18 cellular contexts compared by ENCODE assay signal in the genomic region with DNA sequence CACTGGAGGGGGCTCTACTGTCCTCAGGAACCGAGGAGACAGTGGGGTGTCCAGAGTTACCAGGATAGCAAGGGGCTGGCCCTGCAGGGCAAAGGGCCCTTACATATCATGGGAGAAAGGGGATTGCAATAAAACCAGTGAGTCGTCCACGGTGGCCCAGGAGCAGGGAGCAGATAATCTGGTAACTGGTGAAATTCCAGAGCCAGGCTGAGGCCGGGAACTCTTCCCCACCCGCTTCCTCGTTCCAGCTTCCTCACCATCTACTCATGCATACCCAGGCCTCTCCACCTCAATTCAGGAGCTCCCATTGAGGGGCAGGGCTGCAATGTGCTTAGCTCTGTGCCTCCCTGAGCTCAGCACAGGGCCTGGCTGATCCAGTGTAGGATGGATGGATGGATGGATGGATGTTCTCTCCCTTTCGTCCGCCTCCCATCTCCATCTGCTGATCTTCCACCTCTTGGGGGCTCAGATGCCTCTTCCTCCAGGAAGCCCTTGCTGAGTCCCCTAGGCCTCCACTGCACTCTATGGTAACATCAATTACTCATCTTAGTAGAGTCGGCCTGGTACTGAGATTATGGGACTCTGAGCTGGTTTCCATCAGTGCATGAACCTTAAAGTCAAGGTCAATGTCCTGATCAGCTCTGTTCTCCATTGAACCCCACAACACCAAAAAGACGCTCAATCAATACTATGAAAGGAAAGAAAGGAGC. TPM values are rescaled to one million over a fixed set of nuclear protein-coding genes. Genes with fewer than 3 reads are reported as not detected.
DNase-seq lines count a peak whose midpoint lies in the region; ATAC-seq and TF ChIP-seq lines count a peak whose summit lies in the region.
"Had no signal": no experiment of that assay in that cellular context is flagged by ENCODE, and none has a peak within 500 bp of the region (broad histone marks: within the 10 kb centered on the region; RNA-seq: fewer than 3 reads in every experiment).

No MANE protein-coding gene starts in this region.

- peak; percentile 33 to 53 for ATAC-seq in activated naive CD4-positive, alpha-beta T cell treated with anti-CD3 and anti-CD28 coated beads, Interleukin-2, amount 50 U/mL, for 72 hours
- peak; percentile 15 for ATAC-seq in HG02610 (IDR thresholded peaks at IDR 0.05; ENCODE audit: unreplicated experiment)
- ATAC-seq in stimulated activated effector memory CD8-positive, alpha-beta T cell treated with anti-CD3 and anti-CD28 coated beads, Interleukin-12 subunit alpha, Interleukin-12 subunit beta, amount 100 ng/mL, for 72 hours = peak; percentile 52

- peaks cover 26% of the 10 kb centered on the region for H3F3A ChIP-seq in neural progenitor cell (ENCODE audit: low read depth)

- H3K27me3 Mint-ChIP-seq in activated naive CD4-positive, alpha-beta T cell treated with anti-CD3 and anti-CD28 coated beads for 36 hours (ENCODE audit: low read depth) = peaks cover 23% of the 10 kb centered on the region
- peaks cover 28% of the 10 kb centered on the region for H3K27me3 Mint-ChIP-seq in activated T-helper 1 cell treated with anti-CD3 and anti-CD28 coated beads, Interleukin-12 subunit alpha, Interleukin-12 subunit beta, Interleukin-2, Interleukin-4 antibody, amounts not matched to agents 30 ng/mL and 10 ng/mL and 1 ng/mL, durations not matched to agents 14 hours and 24 hours and 36 hours (ENCODE audit: insufficient read depth)
- peaks cover 27% of the 10 kb centered on the region for H3K27me3 Mint-ChIP-seq in neural progenitor cell (ENCODE audit: insufficient read depth, low read depth)

- no peaks in the 10 kb centered on the region for H3K9me3 Mint-ChIP-seq in activated naive CD4-positive, alpha-beta T cell treated with anti-CD3 and anti-CD28 coated beads, Interleukin-2, amount 50 U/mL, for 72 hours
- no peaks in the 10 kb centered on the region for H3K9me3 Mint-ChIP-seq in activated naive CD4-positive, alpha-beta T cell treated with anti-CD3 and anti-CD28 coated beads for 36 hours
- H3K9me3 Mint-ChIP-seq in activated T-helper 1 cell treated with anti-CD3 and anti-CD28 coated beads, Interleukin-12 subunit alpha, Interleukin-12 subunit beta, Interleukin-2, Interleukin-4 antibody, amounts not matched to agents 30 ng/mL and 10 ng/mL and 1 ng/mL, durations not matched to agents 14 hours and 24 hours and 36 hours = no peaks in the 10 kb centered on the region
- H3K9me3 Mint-ChIP-seq in stimulated activated effector memory CD8-positive, alpha-beta T cell treated with anti-CD3 and anti-CD28 coated beads, Interleukin-12 subunit alpha, Interleukin-12 subunit beta, amount 100 ng/mL, for 72 hours = no peaks in the 10 kb centered on the region
- no peaks in the 10 kb centered on the region for H3K9me3 Mint-ChIP-seq in neural progenitor cell
- H3K9me3 Mint-ChIP-seq: activated T-helper 2 cell treated with anti-CD3 and anti-CD28 coated beads, Interferon-gamma antibody, Interleukin-2, Interleukin-4, amounts not matched to agents 10 μg/mL and 5 μg/mL and 100 μg/mL, durations not matched to agents 14 hours and 24 hours and 36 hours; CD4-positive, alpha-beta memory T cell; HFFc6 had no signal

- CTCF ChIA-PET in activated naive CD4-positive, alpha-beta T cell treated with anti-CD3 and anti-CD28 coated beads for 36 hours (lab: Charles Lee) = interaction anchor here (0.6 to 0.9 kb wide), 2 partner anchors 36 to 122 kb away, joined by 3 to 4 read pairs; no protein-coding TSS in a partner anchor

- H3K36me3 ChIP-seq in neural progenitor cell = no peaks in the 10 kb centered on the region
- H3K36me3 ChIP-seq: thoracic aorta had no signal

- no peak overlapping the region for H3K4me3 ChIP-seq in neural progenitor cell
- H3K4me3 ChIP-seq: thoracic aorta had no signal

- no peak overlapping the region for H3K9ac ChIP-seq in neural progenitor cell

- DNase-seq in activated naive CD4-positive, alpha-beta T cell treated with anti-CD3 and anti-CD28 coated beads, Interleukin-2, amount 50 U/mL, for 72 hours (ENCODE audit: low spot score in 2 of 2) = no peak
- no peak for DNase-seq in activated naive CD4-positive, alpha-beta T cell treated with anti-CD3 and anti-CD28 coated beads for 36 hours
- DNase-seq in activated T-helper 1 cell treated with anti-CD3 and anti-CD28 coated beads, Interleukin-12 subunit alpha, Interleukin-12 subunit beta, Interleukin-2, Interleukin-4 antibody, amounts not matched to agents 30 ng/mL and 10 ng/mL and 1 ng/mL, durations not matched to agents 14 hours and 24 hours and 36 hours (ENCODE audit: low spot score) = no peak
- DNase-seq in stimulated activated effector memory CD8-positive, alpha-beta T cell treated with anti-CD3 and anti-CD28 coated beads, Interleukin-12 subunit alpha, Interleukin-12 subunit beta, amount 100 ng/mL, for 72 hours (ENCODE audit: low spot score in 2 of 2) = no peak
- DNase-seq in neural progenitor cell (ENCODE audit: low spot score) (no peak), hepatic stellate cell (ENCODE audit: low spot score) (no peak)
- no peak for DNase-seq in activated CD8-positive, alpha-beta memory T cell treated with anti-CD3 and anti-CD28 coated beads for 24 hours
- DNase-seq: CD4-positive, alpha-beta memory T cell; KG1; NCI-H1048; NCI-H2081 treated with DMSO at 0.1 percent for 48 hours; NCI-H524 treated with DMSO at 0.1 percent for 48 hours; Right ventricle myocardium superior had no signal

- peaks cover 45% of the 10 kb centered on the region for H3K27me3 ChIP-seq in neural progenitor cell

- H3K4me2 ChIP-seq in neural progenitor cell = no peak overlapping the region

- H3K79me2 ChIP-seq in neural progenitor cell (ENCODE audit: low read depth) = no peaks in the 10 kb centered on the region

- H2AFZ ChIP-seq in neural progenitor cell (replicated peaks) = no peak overlapping the region

- H3K4me1 ChIP-seq in neural progenitor cell = peaks cover 3% of the 10 kb centered on the region

- intact Hi-C loops in activated naive CD4-positive, alpha-beta T cell treated with anti-CD3 and anti-CD28 coated beads for 36 hours (cut with micrococcal nuclease) = loop anchor here (1.0 to 2.0 kb wide), 2 partner anchors 36 to 66 kb away; a partner anchor contains a TSS
- intact Hi-C loops in activated T-helper 1 cell treated with anti-CD3 and anti-CD28 coated beads, Interleukin-12 subunit alpha, Interleukin-12 subunit beta, Interleukin-2, Interleukin-4 antibody, amounts not matched to agents 30 ng/mL and 10 ng/mL and 1 ng/mL, durations not matched to agents 14 hours and 24 hours and 36 hours (cut with micrococcal nuclease) = loop anchor here (2.0 kb wide), 1 partner anchor 66 kb away; a partner anchor contains a TSS

- H3K36me3 Mint-ChIP-seq in activated naive CD4-positive, alpha-beta T cell treated with anti-CD3 and anti-CD28 coated beads, Interleukin-2, amount 50 U/mL, for 72 hours = no peaks in the 10 kb centered on the region
- no peaks in the 10 kb centered on the region for H3K36me3 Mint-ChIP-seq in activated naive CD4-positive, alpha-beta T cell treated with anti-CD3 and anti-CD28 coated beads for 36 hours (ENCODE audit: low read depth)
- H3K36me3 Mint-ChIP-seq in activated T-helper 1 cell treated with anti-CD3 and anti-CD28 coated beads, Interleukin-12 subunit alpha, Interleukin-12 subunit beta, Interleukin-2, Interleukin-4 antibody, amounts not matched to agents 30 ng/mL and 10 ng/mL and 1 ng/mL, durations not matched to agents 14 hours and 24 hours and 36 hours (ENCODE audit: low read depth) = no peaks in the 10 kb centered on the region
- no peaks in the 10 kb centered on the region for H3K36me3 Mint-ChIP-seq in stimulated activated effector memory CD8-positive, alpha-beta T cell treated with anti-CD3 and anti-CD28 coated beads, Interleukin-12 subunit alpha, Interleukin-12 subunit beta, amount 100 ng/mL, for 72 hours
- H3K36me3 Mint-ChIP-seq in neural progenitor cell = no peaks in the 10 kb centered on the region
- H3K36me3 Mint-ChIP-seq: CD4-positive, alpha-beta memory T cell had no signal

- no peak overlapping the region for H3K4me3 Mint-ChIP-seq in activated naive CD4-positive, alpha-beta T cell treated with anti-CD3 and anti-CD28 coated beads for 36 hours
- no peak overlapping the region for H3K4me3 Mint-ChIP-seq in activated T-helper 1 cell treated with anti-CD3 and anti-CD28 coated beads, Interleukin-12 subunit alpha, Interleukin-12 subunit beta, Interleukin-2, Interleukin-4 antibody, amounts not matched to agents 30 ng/mL and 10 ng/mL and 1 ng/mL, durations not matched to agents 14 hours and 24 hours and 36 hours
- no peak overlapping the region for H3K4me3 Mint-ChIP-seq in stimulated activated effector memory CD8-positive, alpha-beta T cell treated with anti-CD3 and anti-CD28 coated beads, Interleukin-12 subunit alpha, Interleukin-12 subunit beta, amount 100 ng/mL, for 72 hours
- H3K4me3 Mint-ChIP-seq in neural progenitor cell = no peak overlapping the region
- H3K4me3 Mint-ChIP-seq: CD4-positive, alpha-beta memory T cell; HFFc6 had no signal

- no peak for TF ChIP-seq CTCF in neural progenitor cell (IDR thresholded peaks at IDR 0.05)

- H3K27ac ChIP-seq in neural progenitor cell = no peak overlapping the region
- H3K27ac ChIP-seq: thoracic aorta, VCaP had no signal

- no peaks in the 10 kb centered on the region for H4K20me1 ChIP-seq in neural progenitor cell (ENCODE audit: low read depth)

- peak overlapping the region; percentile 30 to 70 for H3K27ac Mint-ChIP-seq in activated naive CD4-positive, alpha-beta T cell treated with anti-CD3 and anti-CD28 coated beads, Interleukin-2, amount 50 U/mL, for 72 hours
- no peak overlapping the region for H3K27ac Mint-ChIP-seq in activated naive CD4-positive, alpha-beta T cell treated with anti-CD3 and anti-CD28 coated beads for 36 hours
- H3K27ac Mint-ChIP-seq in activated T-helper 1 cell treated with anti-CD3 and anti-CD28 coated beads, Interleukin-12 subunit alpha, Interleukin-12 subunit beta, Interleukin-2, Interleukin-4 antibody, amounts not matched to agents 30 ng/mL and 10 ng/mL and 1 ng/mL, durations not matched to agents 14 hours and 24 hours and 36 hours = peak overlapping the region; percentile 62
- peak overlapping the region; percentile 40 for H3K27ac Mint-ChIP-seq in stimulated activated effector memory CD8-positive, alpha-beta T cell treated with anti-CD3 and anti-CD28 coated beads, Interleukin-12 subunit alpha, Interleukin-12 subunit beta, amount 100 ng/mL, for 72 hours
- no peak overlapping the region for H3K27ac Mint-ChIP-seq in neural progenitor cell
- H3K27ac Mint-ChIP-seq: activated T-helper 2 cell treated with anti-CD3 and anti-CD28 coated beads, Interferon-gamma antibody, Interleukin-2, Interleukin-4, amounts not matched to agents 10 μg/mL and 5 μg/mL and 100 μg/mL, durations not matched to agents 14 hours and 24 hours and 36 hours; CD4-positive, alpha-beta memory T cell; HFFc6 had no signal

- H3K9me3 ChIP-seq in neural progenitor cell (ENCODE audit: low read depth) = no peaks in the 10 kb centered on the region
- H3K9me3 ChIP-seq: thoracic aorta had no signal

- H3K4me1 Mint-ChIP-seq in activated naive CD4-positive, alpha-beta T cell treated with anti-CD3 and anti-CD28 coated beads for 36 hours (ENCODE audit: low read depth) = peaks cover 8% of the 10 kb centered on the region
- peaks cover 10% of the 10 kb centered on the region for H3K4me1 Mint-ChIP-seq in activated T-helper 1 cell treated with anti-CD3 and anti-CD28 coated beads, Interleukin-12 subunit alpha, Interleukin-12 subunit beta, Interleukin-2, Interleukin-4 antibody, amounts not matched to agents 30 ng/mL and 10 ng/mL and 1 ng/mL, durations not matched to agents 14 hours and 24 hours and 36 hours (ENCODE audit: low read depth)
- peaks cover 7% of the 10 kb centered on the region for H3K4me1 Mint-ChIP-seq in stimulated activated effector memory CD8-positive, alpha-beta T cell treated with anti-CD3 and anti-CD28 coated beads, Interleukin-12 subunit alpha, Interleukin-12 subunit beta, amount 100 ng/mL, for 72 hours
- peaks cover 14% of the 10 kb centered on the region for H3K4me1 Mint-ChIP-seq in neural progenitor cell

RNA-seq across cellular contexts. Expression of a gene that starts 41.2 kb away (rescaled TPM):
- total RNA-seq in activated naive CD4-positive, alpha-beta T cell treated with anti-CD3 and anti-CD28 coated beads, Interleukin-2, amount 50 U/mL, for 72 hours = 10 to 100 TPM in 1 of 2 donors, 1 to 10 TPM in 1; 4.7 to 15.6 TPM
- 1 to 10 TPM; 3.0 to 3.6 TPM for total RNA-seq in activated naive CD4-positive, alpha-beta T cell treated with anti-CD3 and anti-CD28 coated beads for 36 hours
- total RNA-seq in activated T-helper 1 cell treated with anti-CD3 and anti-CD28 coated beads, Interleukin-12 subunit alpha, Interleukin-12 subunit beta, Interleukin-2, Interleukin-4 antibody, amounts not matched to agents 30 ng/mL and 10 ng/mL and 1 ng/mL, durations not matched to agents 14 hours and 24 hours and 36 hours = 1.5 and 1.7 TPM in 2 replicates
- total RNA-seq in neural progenitor cell (ENCODE audit: low replicate concordance) = 14.6 and 18.8 TPM in 2 replicates

RNA-seq across cellular contexts. Expression of a gene that starts 56.5 kb away (rescaled TPM):
- total RNA-seq in activated naive CD4-positive, alpha-beta T cell treated with anti-CD3 and anti-CD28 coated beads, Interleukin-2, amount 50 U/mL, for 72 hours = 10 to 100 TPM; 10.6 to 13.9 TPM
- 1 to 10 TPM; 8.1 to 8.5 TPM for total RNA-seq in activated naive CD4-positive, alpha-beta T cell treated with anti-CD3 and anti-CD28 coated beads for 36 hours
- total RNA-seq in activated T-helper 1 cell treated with anti-CD3 and anti-CD28 coated beads, Interleukin-12 subunit alpha, Interleukin-12 subunit beta, Interleukin-2, Interleukin-4 antibody, amounts not matched to agents 30 ng/mL and 10 ng/mL and 1 ng/mL, durations not matched to agents 14 hours and 24 hours and 36 hours = 32.1 and 34.9 TPM in 2 replicates
- total RNA-seq in neural progenitor cell (ENCODE audit: low replicate concordance) = 25.0 and 34.8 TPM in 2 replicates

Comparison
In these comparisons a context has a peak if more than half of its experiments do, and no peak if none do; other contexts are left out.
1. H3K27ac Mint-ChIP-seq: peak in activated naive CD4-positive, alpha-beta T cell treated with anti-CD3 and anti-CD28 coated beads, Interleukin-2, amount 50 U/mL, for 72 hours (2 of 2), activated T-helper 1 cell treated with anti-CD3 and anti-CD28 coated beads, Interleukin-12 subunit alpha, Interleukin-12 subunit beta, Interleukin-2, Interleukin-4 antibody, amounts not matched to agents 30 ng/mL and 10 ng/mL and 1 ng/mL, durations not matched to agents 14 hours and 24 hours and 36 hours (single experiment) and stimulated activated effector memory CD8-positive, alpha-beta T cell treated with anti-CD3 and anti-CD28 coated beads, Interleukin-12 subunit alpha, Interleukin-12 subunit beta, amount 100 ng/mL, for 72 hours (single experiment); none in activated naive CD4-positive, alpha-beta T cell treated with anti-CD3 and anti-CD28 coated beads for 36 hours (single experiment) and neural progenitor cell (single experiment).
2. Peak in every context shown above with its lines, with median percentiles within 50 percentile points of each other: ATAC-seq.